Comparison of ENCODE assay signal across 11 cellular contexts in the genomic region with DNA sequence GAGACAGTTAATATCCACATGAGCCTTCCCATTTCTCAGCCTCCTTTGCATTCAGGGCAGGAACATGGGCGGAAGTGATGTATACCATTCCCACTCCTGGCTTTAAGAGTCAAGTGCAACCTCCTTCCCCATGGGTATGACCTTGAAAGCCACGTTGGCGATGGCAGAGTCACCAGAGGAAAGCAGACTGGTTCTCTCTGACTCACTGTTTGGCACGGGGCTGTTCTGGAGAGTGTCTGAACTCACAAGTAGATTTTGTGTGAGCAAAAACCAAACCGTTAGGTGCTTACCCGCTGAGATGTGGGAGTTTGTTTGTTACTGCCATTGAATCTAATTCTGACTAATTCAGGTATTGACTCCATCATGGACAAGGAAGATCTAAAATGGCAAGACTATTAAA. TPM values are rescaled to one million over a fixed set of nuclear protein-coding genes. Genes with fewer than 3 reads are reported as not detected.
DNase-seq lines count a peak whose midpoint lies in the region; ATAC-seq and FAIRE-seq lines count a peak whose summit lies in the region.
"Had no signal": no experiment of that assay in that cellular context is flagged by ENCODE, and none has a peak within 500 bp of the region (broad histone marks: within the 10 kb centered on the region; RNA-seq: fewer than 3 reads in every experiment).

No MANE protein-coding gene starts in this region.

- no peak overlapping the region for H3K27ac ChIP-seq in epithelial cell of prostate

- CTCF ChIA-PET in activated naive CD4-positive, alpha-beta T cell treated with anti-CD3 and anti-CD28 coated beads for 36 hours (lab: Charles Lee), result interaction anchor here (1.2 kb wide), 1 partner anchor 12 kb away, joined by 3 read pairs; no protein-coding TSS in a partner anchor
- CTCF ChIA-PET in activated naive CD4-positive, alpha-beta T cell treated with anti-CD3 and anti-CD28 coated beads, Interleukin-2, amount 10 ng/mL, durations not matched to agents 7 days and 5 days (lab: Charles Lee), result no interaction called here

- intact Hi-C loops in activated naive CD4-positive, alpha-beta T cell treated with anti-CD3 and anti-CD28 coated beads for 36 hours (cut with micrococcal nuclease), result loop anchor here (1.0 to 10.0 kb wide), 15 partner anchors 38 to 1296 kb away; a partner anchor contains a TSS

- H3K9me3 Mint-ChIP-seq in activated naive CD4-positive, alpha-beta T cell treated with anti-CD3 and anti-CD28 coated beads for 36 hours, result no peaks in the 10 kb centered on the region
- H3K9me3 Mint-ChIP-seq in activated naive CD4-positive, alpha-beta T cell treated with anti-CD3 and anti-CD28 coated beads, Interleukin-2, amount 10 ng/mL, durations not matched to agents 7 days and 5 days, result no peaks in the 10 kb centered on the region
- H3K9me3 Mint-ChIP-seq: IgD-negative memory B cell had no signal

- FAIRE-seq in urothelium cell line (lab: Jason Lieb, UNC), result peak; percentile 65

- in situ Hi-C loops in KBM-7 (cut with MboI; ENCODE audit: low pct_unique_long_range_greater_than_20kb, low sequenced_read_pairs), result no loop called here

- H3K36me3 Mint-ChIP-seq in activated naive CD4-positive, alpha-beta T cell treated with anti-CD3 and anti-CD28 coated beads for 36 hours (ENCODE audit: low read depth), result peaks cover 7% of the 10 kb centered on the region
- peaks cover 1% of the 10 kb centered on the region for H3K36me3 Mint-ChIP-seq in activated naive CD4-positive, alpha-beta T cell treated with anti-CD3 and anti-CD28 coated beads, Interleukin-2, amount 10 ng/mL, durations not matched to agents 7 days and 5 days
- H3K36me3 Mint-ChIP-seq: IgD-negative memory B cell had no signal

- peaks cover 49% of the 10 kb centered on the region for H3K4me1 Mint-ChIP-seq in activated naive CD4-positive, alpha-beta T cell treated with anti-CD3 and anti-CD28 coated beads for 36 hours (ENCODE audit: low read depth)
- peaks cover 19% of the 10 kb centered on the region for H3K4me1 Mint-ChIP-seq in activated naive CD4-positive, alpha-beta T cell treated with anti-CD3 and anti-CD28 coated beads, Interleukin-2, amount 10 ng/mL, durations not matched to agents 7 days and 5 days

- ATAC-seq in GM18858 (IDR thresholded peaks at IDR 0.05; ENCODE audit: unreplicated experiment) (no peak), HG03280 (IDR thresholded peaks at IDR 0.05; ENCODE audit: unreplicated experiment) (no peak)
- ATAC-seq: Panc1 had no signal

- H3K27ac Mint-ChIP-seq in activated naive CD4-positive, alpha-beta T cell treated with anti-CD3 and anti-CD28 coated beads for 36 hours, result peak overlapping the region; percentile 79
- no peak overlapping the region for H3K27ac Mint-ChIP-seq in activated naive CD4-positive, alpha-beta T cell treated with anti-CD3 and anti-CD28 coated beads, Interleukin-2, amount 10 ng/mL, durations not matched to agents 7 days and 5 days
- H3K27ac Mint-ChIP-seq: IgD-negative memory B cell had no signal

- peak; percentile 87 for DNase-seq in activated naive CD4-positive, alpha-beta T cell treated with anti-CD3 and anti-CD28 coated beads for 36 hours
- no peak for DNase-seq in activated naive CD4-positive, alpha-beta T cell treated with anti-CD3 and anti-CD28 coated beads, Interleukin-2, amount 10 ng/mL, durations not matched to agents 7 days and 5 days
- DNase-seq in RPMI7951 (ENCODE audit: low read depth), result peak; percentile 33
- DNase-seq in epithelial cell of prostate (ENCODE audit: low read depth, low spot score), result peak; percentile 6
- peak; percentile 26 for DNase-seq in urothelium cell line (ENCODE audit: low spot score)
- no peak for DNase-seq in KBM-7

- H3K27me3 Mint-ChIP-seq in activated naive CD4-positive, alpha-beta T cell treated with anti-CD3 and anti-CD28 coated beads for 36 hours (ENCODE audit: low read depth), result peaks cover 9% of the 10 kb centered on the region
- H3K27me3 Mint-ChIP-seq in activated naive CD4-positive, alpha-beta T cell treated with anti-CD3 and anti-CD28 coated beads, Interleukin-2, amount 10 ng/mL, durations not matched to agents 7 days and 5 days, result peaks cover 13% of the 10 kb centered on the region

- H3K4me3 Mint-ChIP-seq in activated naive CD4-positive, alpha-beta T cell treated with anti-CD3 and anti-CD28 coated beads for 36 hours, result no peak overlapping the region
- no peak overlapping the region for H3K4me3 Mint-ChIP-seq in activated naive CD4-positive, alpha-beta T cell treated with anti-CD3 and anti-CD28 coated beads, Interleukin-2, amount 10 ng/mL, durations not matched to agents 7 days and 5 days
- H3K4me3 Mint-ChIP-seq: IgD-negative memory B cell had no signal

RNA-seq across cellular contexts. Expression of a gene that starts 36.7 kb away (rescaled TPM):
- total RNA-seq in activated naive CD4-positive, alpha-beta T cell treated with anti-CD3 and anti-CD28 coated beads for 36 hours, result not detected
- total RNA-seq in RPMI7951 (2014; rRNA removed; shearing (Covaris generic)), result not detected in 2 replicates
- total RNA-seq: osteocyte had no signal

Comparison
In these comparisons a context has a peak if more than half of its experiments do, and no peak if none do; other contexts are left out.
1. DNase-seq: peak in activated naive CD4-positive, alpha-beta T cell treated with anti-CD3 and anti-CD28 coated beads for 36 hours (single experiment), RPMI7951 (single experiment), epithelial cell of prostate (single experiment) and urothelium cell line (single experiment); none in activated naive CD4-positive, alpha-beta T cell treated with anti-CD3 and anti-CD28 coated beads, Interleukin-2, amount 10 ng/mL, durations not matched to agents 7 days and 5 days (single experiment) and KBM-7 (single experiment).